ENCODE assay signal across 10 cellular contexts in genomic region chr9:85600675-85601263, GRCh38.
DNase-seq lines count a peak whose midpoint lies in the region; ATAC-seq lines count a peak whose summit lies in the region.
"Had no signal": no experiment of that assay in that cellular context is flagged by ENCODE, and none has a peak within 500 bp of the region (broad histone marks: within the 10 kb centered on the region; RNA-seq: fewer than 3 reads in every experiment).

No MANE protein-coding gene starts in this region.

- DNase-seq in activated T-cell treated with anti-CD3 and anti-CD28 coated beads, Interleukin-2, amount 50 U/mL, for 24 hours: peak; percentile 32
- DNase-seq in activated T-cell treated with anti-CD3 and anti-CD28 coated beads, Interleukin-2, amount 50 U/mL, for 4 hours: no peak
- DNase-seq in activated CD4-positive, alpha-beta memory T cell treated with anti-CD3 and anti-CD28 coated beads for 36 hours: peak; percentile 33
- DNase-seq: esophagus squamous epithelium, NCI-H1930 had no signal

- ATAC-seq in activated T-cell treated with anti-CD3 and anti-CD28 coated beads, Interleukin-2, amount 50 U/mL, for 4 hours: no peak
- ATAC-seq in GM18907 (IDR thresholded peaks at IDR 0.05; ENCODE audit: unreplicated experiment) (no peak), HG02938 (IDR thresholded peaks at IDR 0.05; ENCODE audit: unreplicated experiment) (no peak), GM21367 (IDR thresholded peaks at IDR 0.05; ENCODE audit: unreplicated experiment) (no peak)

- no peaks in the 10 kb centered on the region for H3K36me3 ChIP-seq in iPS-15b (ENCODE audit: control insufficient read depth, insufficient read depth, low read length)

- peak overlapping the region; percentile 9 for H3K9ac ChIP-seq in iPS-15b (ENCODE audit: low read depth, low read length)

- no peak overlapping the region for H3K4me3 ChIP-seq in iPS-15b (ENCODE audit: low read depth, low read length)
- H3K4me3 ChIP-seq: esophagus squamous epithelium had no signal

- CTCF ChIA-PET in activated CD4-positive, alpha-beta memory T cell treated with anti-CD3 and anti-CD28 coated beads for 36 hours (lab: Charles Lee): no interaction called here

- H3K9me3 ChIP-seq in iPS-15b (ENCODE audit: control insufficient read depth, insufficient read depth, low read length): no peaks in the 10 kb centered on the region
- H3K9me3 ChIP-seq: esophagus squamous epithelium had no signal

- H3K9me3 Mint-ChIP-seq in activated T-cell treated with anti-CD3 and anti-CD28 coated beads, Interleukin-2, amount 50 U/mL, for 24 hours: no peaks in the 10 kb centered on the region
- no peaks in the 10 kb centered on the region for H3K9me3 Mint-ChIP-seq in activated T-cell treated with anti-CD3 and anti-CD28 coated beads, Interleukin-2, amount 50 U/mL, for 4 hours
- no peaks in the 10 kb centered on the region for H3K9me3 Mint-ChIP-seq in activated CD4-positive, alpha-beta memory T cell treated with anti-CD3 and anti-CD28 coated beads for 36 hours
- no peaks in the 10 kb centered on the region for H3K9me3 Mint-ChIP-seq in stimulated activated naive CD8-positive, alpha-beta T cell treated with anti-CD3 and anti-CD28 coated beads, Interleukin-15, Interleukin-2, amounts not matched to agents 100 ng/mL and 50 ng/mL, for 24 hours

- H3K27me3 ChIP-seq in iPS-15b (ENCODE audit: control insufficient read depth, insufficient read depth, low read length): no peaks in the 10 kb centered on the region
- H3K27me3 ChIP-seq: esophagus squamous epithelium had no signal

- peaks cover 7% of the 10 kb centered on the region for H3K4me1 ChIP-seq in iPS-15b (ENCODE audit: control insufficient read depth, insufficient read depth, low read length)
- H3K4me1 ChIP-seq: esophagus squamous epithelium had no signal

- POLR2A ChIA-PET in activated CD4-positive, alpha-beta memory T cell treated with anti-CD3 and anti-CD28 coated beads for 36 hours (lab: Charles Lee): no interaction called here

- peaks cover 19% of the 10 kb centered on the region for H3K4me1 Mint-ChIP-seq in activated T-cell treated with anti-CD3 and anti-CD28 coated beads, Interleukin-2, amount 50 U/mL, for 24 hours (ENCODE audit: low read depth)
- peaks cover 15% of the 10 kb centered on the region for H3K4me1 Mint-ChIP-seq in activated T-cell treated with anti-CD3 and anti-CD28 coated beads, Interleukin-2, amount 50 U/mL, for 4 hours (ENCODE audit: low read depth)
- H3K4me1 Mint-ChIP-seq in activated CD4-positive, alpha-beta memory T cell treated with anti-CD3 and anti-CD28 coated beads for 36 hours (ENCODE audit: low read depth): peaks cover 3% of the 10 kb centered on the region
- H3K4me1 Mint-ChIP-seq in stimulated activated naive CD8-positive, alpha-beta T cell treated with anti-CD3 and anti-CD28 coated beads, Interleukin-15, Interleukin-2, amounts not matched to agents 100 ng/mL and 50 ng/mL, for 24 hours (ENCODE audit: low read depth): peaks cover 17% of the 10 kb centered on the region

- H3K27me3 Mint-ChIP-seq in activated T-cell treated with anti-CD3 and anti-CD28 coated beads, Interleukin-2, amount 50 U/mL, for 24 hours: no peaks in the 10 kb centered on the region
- H3K27me3 Mint-ChIP-seq in activated T-cell treated with anti-CD3 and anti-CD28 coated beads, Interleukin-2, amount 50 U/mL, for 4 hours (ENCODE audit: low read depth): no peaks in the 10 kb centered on the region
- H3K27me3 Mint-ChIP-seq in activated CD4-positive, alpha-beta memory T cell treated with anti-CD3 and anti-CD28 coated beads for 36 hours: no peaks in the 10 kb centered on the region
- H3K27me3 Mint-ChIP-seq in stimulated activated naive CD8-positive, alpha-beta T cell treated with anti-CD3 and anti-CD28 coated beads, Interleukin-15, Interleukin-2, amounts not matched to agents 100 ng/mL and 50 ng/mL, for 24 hours: no peaks in the 10 kb centered on the region

- H3K27ac Mint-ChIP-seq in activated T-cell treated with anti-CD3 and anti-CD28 coated beads, Interleukin-2, amount 50 U/mL, for 24 hours: no peak overlapping the region
- no peak overlapping the region for H3K27ac Mint-ChIP-seq in activated CD4-positive, alpha-beta memory T cell treated with anti-CD3 and anti-CD28 coated beads for 36 hours
- H3K27ac Mint-ChIP-seq in stimulated activated naive CD8-positive, alpha-beta T cell treated with anti-CD3 and anti-CD28 coated beads, Interleukin-15, Interleukin-2, amounts not matched to agents 100 ng/mL and 50 ng/mL, for 24 hours: peak overlapping the region; percentile 19

- H3K4me3 Mint-ChIP-seq in activated T-cell treated with anti-CD3 and anti-CD28 coated beads, Interleukin-2, amount 50 U/mL, for 24 hours: no peak overlapping the region
- no peak overlapping the region for H3K4me3 Mint-ChIP-seq in activated T-cell treated with anti-CD3 and anti-CD28 coated beads, Interleukin-2, amount 50 U/mL, for 4 hours
- H3K4me3 Mint-ChIP-seq in activated CD4-positive, alpha-beta memory T cell treated with anti-CD3 and anti-CD28 coated beads for 36 hours: no peak overlapping the region
- H3K4me3 Mint-ChIP-seq in stimulated activated naive CD8-positive, alpha-beta T cell treated with anti-CD3 and anti-CD28 coated beads, Interleukin-15, Interleukin-2, amounts not matched to agents 100 ng/mL and 50 ng/mL, for 24 hours: no peak overlapping the region

- intact Hi-C loops in activated CD4-positive, alpha-beta memory T cell treated with anti-CD3 and anti-CD28 coated beads for 36 hours (cut with micrococcal nuclease): no loop called here

- H3K36me3 Mint-ChIP-seq in activated T-cell treated with anti-CD3 and anti-CD28 coated beads, Interleukin-2, amount 50 U/mL, for 24 hours (ENCODE audit: low read depth): peaks cover 43% of the 10 kb centered on the region
- peaks cover 37% of the 10 kb centered on the region for H3K36me3 Mint-ChIP-seq in activated T-cell treated with anti-CD3 and anti-CD28 coated beads, Interleukin-2, amount 50 U/mL, for 4 hours (ENCODE audit: insufficient read depth)
- H3K36me3 Mint-ChIP-seq in activated CD4-positive, alpha-beta memory T cell treated with anti-CD3 and anti-CD28 coated beads for 36 hours: peaks cover 12% of the 10 kb centered on the region
- H3K36me3 Mint-ChIP-seq in stimulated activated naive CD8-positive, alpha-beta T cell treated with anti-CD3 and anti-CD28 coated beads, Interleukin-15, Interleukin-2, amounts not matched to agents 100 ng/mL and 50 ng/mL, for 24 hours (ENCODE audit: low read depth): peaks cover 23% of the 10 kb centered on the region
